In genomic region chrX:122866527-122866926, GRCh38 we compare ENCODE assay signal across 15 cellular contexts.
DNase-seq lines count a peak whose midpoint lies in the region; ATAC-seq, FAIRE-seq and TF ChIP-seq lines count a peak whose summit lies in the region.
"Had no signal": no experiment of that assay in that cellular context is flagged by ENCODE, and none has a peak within 500 bp of the region (broad histone marks: within the 10 kb centered on the region; RNA-seq: fewer than 3 reads in every experiment).

No MANE protein-coding gene starts in this region.

- no peak overlapping the region for H3K27ac ChIP-seq in fibroblast of lung (ENCODE audit: insufficient read depth, low read length)
- H3K27ac ChIP-seq: upper lobe of left lung had no signal

- no peaks in the 10 kb centered on the region for H3K4me1 ChIP-seq in fibroblast of lung (ENCODE audit: control insufficient read depth, extremely low read depth, insufficient read depth, low read length)
- H3K4me1 ChIP-seq: upper lobe of left lung had no signal

- ATAC-seq in GM21723 (IDR thresholded peaks at IDR 0.05; ENCODE audit: unreplicated experiment) = no peak
- ATAC-seq in HG03432 (IDR thresholded peaks at IDR 0.05; ENCODE audit: unreplicated experiment) = no peak
- ATAC-seq in left ventricle myocardium superior = no peak
- ATAC-seq: activated T-cell treated with anti-CD3 and anti-CD28 coated beads, Interleukin-2, amount 50 U/mL, for 4 hours; GM12878 had no signal

- intact Hi-C loops in left ventricle myocardium superior (cut with micrococcal nuclease) = no loop called here

- no peaks in the 10 kb centered on the region for H3K27me3 ChIP-seq in fibroblast of lung (ENCODE audit: control insufficient read depth, insufficient read depth, low read length)
- H3K27me3 ChIP-seq: upper lobe of left lung had no signal

- no peak overlapping the region for H2AFZ ChIP-seq in fibroblast of lung (ENCODE audit: low read length)

- DNase-seq in SIG-M5 treated with dmso at 0.1 percent for 504 hours (lab: John Stamatoyannopoulos, UW; ENCODE audit: unreplicated experiment) (peak; percentile 47), SIG-M5 (lab: John Stamatoyannopoulos, UW) (no peak), RCC 7860 (ENCODE audit: low spot score) (peak; percentile 55), fibroblast of lung (ENCODE audit: low read depth in 2 of 2) (peak; percentile 40 to 92), skeletal muscle cell (ENCODE audit: low read depth) (peak; percentile 76), left ventricle myocardium superior (no peak)
- DNase-seq: activated CD4-positive, alpha-beta T cell treated with anti-CD3 and anti-CD28 coated beads for 48 hours; activated T-cell treated with anti-CD3 and anti-CD28 coated beads, Interleukin-2, amount 50 U/mL, for 4 hours; effector CD8-positive, alpha-beta T cell; NK-92 treated with Interleukin-12 subunit alpha and Interleukin-12 subunit beta, amount 100 ng/mL, for 24 hours; upper lobe of left lung had no signal

- TF ChIP-seq CTCF in fibroblast of lung (conservative IDR thresholded peaks at IDR 0.05 in 1 of 2, IDR thresholded peaks at IDR 0.05 in 1 of 2; ENCODE audit: low read depth in 1 of 2, low read length in 2 of 2) = no peak

- H3K9ac ChIP-seq in fibroblast of lung (ENCODE audit: insufficient read depth, low read length) = no peak overlapping the region

- no peak overlapping the region for H3K4me2 ChIP-seq in fibroblast of lung (ENCODE audit: extremely low read depth, insufficient read depth, low read length)

- no peaks in the 10 kb centered on the region for H4K20me1 ChIP-seq in fibroblast of lung (ENCODE audit: control insufficient read depth, extremely low read depth, insufficient read depth, low read length)

- no peaks in the 10 kb centered on the region for H3K9me3 ChIP-seq in fibroblast of lung (ENCODE audit: control insufficient read depth, insufficient read depth, low read depth, low read length)
- H3K9me3 ChIP-seq: upper lobe of left lung had no signal

- no peaks in the 10 kb centered on the region for H3K36me3 ChIP-seq in fibroblast of lung (ENCODE audit: control insufficient read depth, insufficient read depth, low read length)
- H3K36me3 ChIP-seq: upper lobe of left lung had no signal

- no peak overlapping the region for H3K4me3 ChIP-seq in fibroblast of lung (replicated peaks in 1 of 4; ENCODE audit: control extremely low read depth in 1 of 4, insufficient read depth in 1 of 4, low read depth in 3 of 4, low read length in 4 of 4)
- no peak overlapping the region for H3K4me3 ChIP-seq in skeletal muscle cell (ENCODE audit: low read depth, low read length)
- H3K4me3 ChIP-seq: GM12878, upper lobe of left lung had no signal

- H3K79me2 ChIP-seq in fibroblast of lung (ENCODE audit: control insufficient read depth, insufficient read depth, low read length) = no peaks in the 10 kb centered on the region

- FAIRE-seq in RCC 7860 (lab: Jason Lieb, UNC) = no peak
- FAIRE-seq: A204.1, GM12878 had no signal

Comparison
In these comparisons a context has a peak if more than half of its experiments do, and no peak if none do; other contexts are left out.
1. DNase-seq: peak in SIG-M5 treated with dmso at 0.1 percent for 504 hours (single experiment), RCC 7860 (single experiment), fibroblast of lung (2 of 2) and skeletal muscle cell (single experiment); none in SIG-M5 (single experiment) and left ventricle myocardium superior (single experiment).